ENCODE assay signal across 22 cellular contexts in the genomic region with DNA sequence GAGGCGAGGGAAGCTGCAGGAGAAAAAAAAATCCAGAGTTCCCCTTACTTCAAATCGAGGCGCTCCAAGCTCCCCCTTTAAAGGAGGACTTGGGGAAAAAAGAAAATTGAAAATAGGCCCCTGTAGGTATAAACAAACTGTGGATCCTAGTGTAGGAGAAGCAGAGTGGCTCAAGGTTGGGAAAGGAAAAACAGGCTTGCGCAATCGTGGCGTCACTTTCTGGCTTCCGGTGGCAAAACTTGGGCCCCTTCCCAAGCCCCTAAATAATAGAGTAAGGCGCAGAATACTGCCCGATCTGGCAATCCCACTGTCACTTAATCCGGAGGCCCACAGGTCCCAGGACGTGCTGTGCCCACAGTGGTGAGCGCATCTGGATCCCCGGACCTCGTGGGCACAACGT. TPM values are rescaled to one million over a fixed set of nuclear protein-coding genes. Genes with fewer than 3 reads are reported as not detected.
A peak's percentile ranks its signal among the peaks of the same experiment; 100 is the strongest.
DNase-seq lines count a peak whose midpoint lies in the region; ATAC-seq, FAIRE-seq and TF ChIP-seq lines count a peak whose summit lies in the region.
"Had no signal": no experiment of that assay in that cellular context is flagged by ENCODE, and none has a peak within 500 bp of the region (broad histone marks: within the 10 kb centered on the region; RNA-seq: fewer than 3 reads in every experiment).

No MANE protein-coding gene starts in this region.

- H3K9me1 ChIP-seq in K562 (ENCODE audit: control insufficient read depth, insufficient read depth, low read length): no peaks in the 10 kb centered on the region

- DNase-seq in K562 (ENCODE audit: extremely low read depth in 1 of 4, low spot score in 3 of 4) (no peak), type B pancreatic cell (ENCODE audit: extremely low spot score, unreplicated experiment) (no peak), OCI-LY7 (ENCODE audit: low spot score) (no peak), HCEC 1CT (no peak), GM10248 (ENCODE audit: extremely low spot score) (no peak)
- DNase-seq: AML-193; DMS79 treated with DMSO at 0.1 percent for 48 hours; GM23248; HFFc6; NCI-H1092 treated with DMSO at 0.1 percent for 48 hours; NCI-H2081; NCI-H748 treated with DMSO at 0.1 percent for 48 hours; NK-92 treated with Interleukin-12 subunit alpha and Interleukin-12 subunit beta, amount 100 ng/mL, for 24 hours; OCI-M1; Right ventricle myocardium superior; SW 1271 had no signal

- TF ChIP-seq POLR2A in K562 (conservative IDR thresholded peaks at IDR 0.05): no peak

- H3K27ac ChIP-seq in HUES6 (ENCODE audit: low read depth, low read length): no peak overlapping the region
- no peak overlapping the region for H3K27ac ChIP-seq in K562 (ENCODE audit: extremely low read depth, low read depth, low read length)
- H3K27ac ChIP-seq in OCI-LY7 (ENCODE audit: low read depth, low read length, poor library complexity, severe bottlenecking): no peak overlapping the region
- H3K27ac ChIP-seq: GM23248 had no signal

- H3K27me3 ChIP-seq in HUES6 (ENCODE audit: control insufficient read depth, insufficient read depth, low read length) (peaks cover 100% of the 10 kb centered on the region), K562 (ENCODE audit: control insufficient read depth in 2 of 2, insufficient read depth in 2 of 2, low read length in 2 of 2) (peaks cover 0 to 26% of the 10 kb centered on the region in 2 experiments; a peak in 3 of 5 replicates)

- WGBS in K562 (ENCODE audit: insufficient coverage, low coverage, missing lambda C conversion rate): 3% methylated on average over 8 of the region's 15 CpGs

- H3K9me3 Mint-ChIP-seq in type B pancreatic cell: no peaks in the 10 kb centered on the region
- H3K9me3 Mint-ChIP-seq: HFFc6, IgD-negative memory B cell had no signal

- TF ChIP-seq CTCF in K562 (IDR thresholded peaks at IDR 0.05 in 2 of 3, conservative IDR thresholded peaks at IDR 0.05 in 1 of 3; ENCODE audit: insufficient read depth in 2 of 3, low read depth in 1 of 3, low read length in 3 of 3) (no peak), type B pancreatic cell (conservative IDR thresholded peaks at IDR 0.05) (no peak), OCI-LY7 (conservative IDR thresholded peaks at IDR 0.05; ENCODE audit: low read length) (no peak), GM10248 (IDR thresholded peaks at IDR 0.05; ENCODE audit: control extremely low read depth, extremely low read depth, low read depth, missing control alignments) (no peak)

- no peaks in the 10 kb centered on the region for H3K79me2 ChIP-seq in K562 (ENCODE audit: control insufficient read depth, insufficient read depth, low read length)
- H3K79me2 ChIP-seq in OCI-LY7 (ENCODE audit: insufficient read depth, low read depth, low read length): no peaks in the 10 kb centered on the region

- H3K9me3 ChIP-seq in HUES6 (ENCODE audit: control insufficient read depth, insufficient read depth, low read depth, low read length) (no peaks in the 10 kb centered on the region), K562 (replicated peaks; ENCODE audit: control insufficient read depth, insufficient read depth, low read depth, low read length) (no peaks in the 10 kb centered on the region), iPS-18c (ENCODE audit: control insufficient read depth, insufficient read depth, low read length) (peaks cover 2% of the 10 kb centered on the region), OCI-LY7 (ENCODE audit: low read length) (no peaks in the 10 kb centered on the region)

- no peak for TF ChIP-seq EP300 in K562 (IDR thresholded peaks at IDR 0.05; ENCODE audit: low read length)

- peaks cover 19% of the 10 kb centered on the region; the same call in 1 of the 2 replicates for H3K4me1 ChIP-seq in HUES6 (ENCODE audit: control insufficient read depth, insufficient read depth, low read length)
- H3K4me1 ChIP-seq in K562 (replicated peaks in 1 of 2; ENCODE audit: control insufficient read depth in 2 of 2, insufficient read depth in 2 of 2, low read length in 2 of 2): 0 out of 5 replicates have a peak, but pooled peaks cover 0 to 4% of the 10 kb centered on the region in 2 experiments
- H3K4me1 ChIP-seq in OCI-LY7 (ENCODE audit: insufficient read depth, low read length, poor library complexity, severe bottlenecking): no peaks in the 10 kb centered on the region

- H3K4me2 ChIP-seq in K562 (ENCODE audit: insufficient read depth, low read length) (no peak overlapping the region), OCI-LY7 (ENCODE audit: low read length) (no peak overlapping the region)

- H3K27ac Mint-ChIP-seq in type B pancreatic cell: no peak overlapping the region
- H3K27ac Mint-ChIP-seq: HFFc6, IgD-negative memory B cell had no signal

- H3K4me1 Mint-ChIP-seq in type B pancreatic cell (ENCODE audit: unreplicated experiment): no peaks in the 10 kb centered on the region

- H3K27me3 Mint-ChIP-seq in type B pancreatic cell: peaks cover 97% of the 10 kb centered on the region

- CTCF ChIA-PET in K562 (lab: Yijun Ruan, JAX; ENCODE audit: low intra/inter-chr PET ratio): no interaction called here
- CTCF ChIA-PET in OCI-LY7 (lab: Charles Lee; ENCODE audit: unreplicated experiment): no interaction called here
- CTCF ChIA-PET in GM10248 (lab: Yijun Ruan, JAX): no interaction called here

- TF ChIP-seq RAD21 in K562 (CRISPR knock-in tag; conservative IDR thresholded peaks at IDR 0.05 in 1 of 2, IDR thresholded peaks at IDR 0.05 in 1 of 2): no peak

- FAIRE-seq in K562 (lab: Jason Lieb, UNC): no peak

- in situ Hi-C loops in K562 (cut with MboI): no loop called here

- H4K20me1 ChIP-seq in K562 (replicated peaks; ENCODE audit: control insufficient read depth, insufficient read depth, low read length): no peaks in the 10 kb centered on the region
- no peaks in the 10 kb centered on the region for H4K20me1 ChIP-seq in OCI-LY7 (ENCODE audit: insufficient read depth, low read length)

- BruUV-seq in K562 (replicated peaks; lab: Mats Ljungman, UMichigan) (no TSS peak), OCI-LY7 (replicated peaks; lab: Mats Ljungman, UMichigan) (no TSS peak)

- ATAC-seq in K562: no peak

- H2AFZ ChIP-seq in K562 (ENCODE audit: low read depth, low read length) (no peak overlapping the region), OCI-LY7 (ENCODE audit: low read length) (no peak overlapping the region)
- H2AFZ ChIP-seq: GM23248 had no signal

- peak overlapping the region; percentile 36 for H3K4me3 Mint-ChIP-seq in type B pancreatic cell
- H3K4me3 Mint-ChIP-seq: HFFc6, IgD-negative memory B cell had no signal

- H3K9ac ChIP-seq in HUES6 (ENCODE audit: low read length) (no peak overlapping the region), K562 (ENCODE audit: insufficient read depth in 1 of 2, low read depth in 2 of 2, low read length in 2 of 2) (no peak overlapping the region)
- H3K9ac ChIP-seq: GM23248 had no signal

- POLR2A ChIA-PET in K562 (lab: Yijun Ruan, JAX) (no interaction called here), OCI-LY7 (lab: Charles Lee) (no interaction called here), GM10248 (lab: Yijun Ruan, JAX) (no interaction called here)

- H3K4me3 ChIP-seq in HUES6 (ENCODE audit: low read depth, low read length): peak overlapping the region; percentile 58
- H3K4me3 ChIP-seq in K562: no peak overlapping the region
- H3K4me3 ChIP-seq in iPS-18c (ENCODE audit: insufficient read depth, low read depth, low read length): peak overlapping the region; percentile 43; the same call in 1 of the 2 replicates
- H3K4me3 ChIP-seq in OCI-LY7 (ENCODE audit: low read depth, low read length, poor library complexity, severe bottlenecking): no peak overlapping the region
- H3K4me3 ChIP-seq: GM23248 had no signal

- no peaks in the 10 kb centered on the region for H3K9me2 ChIP-seq in OCI-LY7 (ENCODE audit: insufficient read depth, low read length)

- intact Hi-C loops in K562 (cut with micrococcal nuclease) (no loop called here), OCI-LY7 (cut with micrococcal nuclease; ENCODE audit: unreplicated experiment) (loop anchor here (10.0 kb wide), 1 partner anchor 531 kb away; no protein-coding TSS in a partner anchor)

- H3K36me3 ChIP-seq in HUES6 (ENCODE audit: control insufficient read depth, insufficient read depth, low read length) (no peaks in the 10 kb centered on the region), K562 (ENCODE audit: control insufficient read depth, insufficient read depth, low read length) (no peaks in the 10 kb centered on the region), OCI-LY7 (ENCODE audit: insufficient read depth, low read length) (no peaks in the 10 kb centered on the region)

- H3K36me3 Mint-ChIP-seq in type B pancreatic cell: no peaks in the 10 kb centered on the region
- H3K36me3 Mint-ChIP-seq: IgD-negative memory B cell had no signal

TF ChIP-seq in K562, 482 proteins besides CTCF, POLR2A, EP300 and RAD21 (continues in another document):
- TF ChIP-seq CEBPB (tag; IDR thresholded peaks at IDR 0.05): 0 out of 2 replicates have a peak, but pooled peaks have one; percentile 27

RNA-seq across cellular contexts. Expression of gene PAX1, which starts 8.0 kb away (rescaled TPM):
- total RNA-seq in K562 (2011; cell fraction: chromatin; rRNA removed; ENCODE audit: low replicate concordance): not detected in 2 replicates
- total RNA-seq in K562 (2011; cell fraction: nucleolus; rRNA removed): not detected in 2 replicates
- not detected in 2 replicates for total RNA-seq in K562 (2011; cell fraction: nucleoplasm; rRNA removed)
- total RNA-seq in K562 (2014; rRNA removed) (not detected in 2 replicates), K562 (2014; rRNA removed; fragmentation: Illumina TruSeq; extraction: Trizol) (not detected in 2 replicates), K562 (2015; rRNA removed; fragmentation: Illumina TruSeq; extraction: Trizol) (not detected in 2 replicates), K562 (2021) (not detected in 2 replicates), type B pancreatic cell (ENCODE audit: low replicate concordance) (0.43 and 2.7 TPM in 2 replicates), OCI-LY7 (2022) (not detected in 2 replicates)
- polyA plus RNA-seq in K562 (2011; rRNA removed) (not detected in 2 replicates), K562 (2014; fragmentation: Illumina TruSeq; extraction: Trizol) (not detected in 2 replicates), K562 (2014; fragmentation: Nextera tagmentation; extraction: Ambion mirVana) (not detected), K562 (2014; rRNA removed) (not detected in 2 replicates)
- not detected in 2 replicates for polyA plus RNA-seq in K562 (2011; cell fraction: cytosol; rRNA removed)
- polyA plus RNA-seq in K562 (2011; cell fraction: nucleus; rRNA removed): not detected in 2 replicates
- polyA plus RNA-seq in K562 (2012): not detected in 2 replicates
- polyA minus RNA-seq in K562 (2011; rRNA and poly(A)+ RNA removed): not detected in 2 replicates
- polyA minus RNA-seq in K562 (2011; cell fraction: cytosol; rRNA and poly(A)+ RNA removed): not detected in 2 replicates
- not detected in 2 replicates for polyA minus RNA-seq in K562 (2011; cell fraction: nucleus; rRNA and poly(A)+ RNA removed)
- total RNA-seq in OCI-LY7 (2014; rRNA removed; shearing (Covaris generic)): not detected in 2 replicates
- total RNA-seq: G401, GM23248, HFFc6, LHCN-M2, Right ventricle myocardium superior had no signal
- polyA plus RNA-seq: CD14-positive monocyte, GM23248, IgD-negative memory B cell had no signal

Comparison
In these comparisons a context has a peak if more than half of its experiments do, and no peak if none do; other contexts are left out.
1. H3K4me3 ChIP-seq: peak in HUES6 (single experiment) and iPS-18c (single experiment); none in K562 (single experiment) and OCI-LY7 (single experiment).